18 cellular contexts compared by ENCODE assay signal in genomic region chr15:62835351-62835750, GRCh38.
A peak's percentile ranks its signal among the peaks of the same experiment; 100 is the strongest.
DNase-seq lines count a peak whose midpoint lies in the region; ATAC-seq and TF ChIP-seq lines count a peak whose summit lies in the region.
"Had no signal": no experiment of that assay in that cellular context is flagged by ENCODE, and none has a peak within 500 bp of the region (broad histone marks: within the 10 kb centered on the region; RNA-seq: fewer than 3 reads in every experiment).

No MANE protein-coding gene starts in this region.

- H3K9ac ChIP-seq in mesendoderm (ENCODE audit: low read length): no peak overlapping the region
- H3K9ac ChIP-seq: SK-N-SH had no signal

- no peak overlapping the region for H3K56ac ChIP-seq in mesendoderm (ENCODE audit: low read length)

- H3K27ac ChIP-seq in gastroesophageal sphincter (no peak overlapping the region), mesendoderm (ENCODE audit: low read depth, low read length) (no peak overlapping the region)
- H3K27ac ChIP-seq: PC-9, uterus had no signal

- H2BK15ac ChIP-seq in mesendoderm (replicated peaks; ENCODE audit: low read depth): no peak overlapping the region

- TF ChIP-seq CTCF in gastroesophageal sphincter (IDR thresholded peaks at IDR 0.05): no peak

- ATAC-seq in gastroesophageal sphincter: peak; percentile 31
- ATAC-seq: natural killer cell had no signal

- no peak for TF ChIP-seq EP300 in gastroesophageal sphincter (IDR thresholded peaks at IDR 0.05)

- H3K79me2 ChIP-seq in mesendoderm (ENCODE audit: control insufficient read depth, insufficient read depth, low read length): no peaks in the 10 kb centered on the region

- no peak overlapping the region for H4K8ac ChIP-seq in mesendoderm (ENCODE audit: low read depth, low read length)

- H3K23ac ChIP-seq in mesendoderm (ENCODE audit: low read length): no peak overlapping the region

- no peak overlapping the region for H4K5ac ChIP-seq in mesendoderm (ENCODE audit: low read length)

- H3K79me1 ChIP-seq in mesendoderm (ENCODE audit: low read length): no peaks in the 10 kb centered on the region

- H2AK5ac ChIP-seq in mesendoderm (ENCODE audit: low read length): no peak overlapping the region

- no peak for TF ChIP-seq POLR2A in gastroesophageal sphincter (IDR thresholded peaks at IDR 0.05)

- H3K4me2 ChIP-seq in mesendoderm (ENCODE audit: low read length): no peak overlapping the region
- H3K4me2 ChIP-seq: PC-9, SK-N-SH, smooth muscle cell had no signal

- H3K27me3 ChIP-seq in gastroesophageal sphincter: no peaks in the 10 kb centered on the region
- no peaks in the 10 kb centered on the region for H3K27me3 ChIP-seq in mesendoderm (ENCODE audit: insufficient read depth, low read length, poor library complexity)
- H3K27me3 ChIP-seq: uterus had no signal

- H3K9me3 ChIP-seq in gastroesophageal sphincter: no peaks in the 10 kb centered on the region
- H3K9me3 ChIP-seq: HAP-1, SK-N-SH, uterus had no signal

- H3K4me3 ChIP-seq in gastroesophageal sphincter: no peak overlapping the region
- no peak overlapping the region for H3K4me3 ChIP-seq in mesendoderm (ENCODE audit: low read length)
- H3K4me3 ChIP-seq: HAP-1, PC-9, smooth muscle cell, uterus had no signal

- H3K18ac ChIP-seq in mesendoderm (ENCODE audit: low read length): no peak overlapping the region

- peak; percentile 18 to 30 for DNase-seq in AML-193 (lab: John Stamatoyannopoulos, UW)
- peak; percentile 50 for DNase-seq in amniotic epithelial cell (ENCODE audit: low read depth)
- peak; percentile 60 for DNase-seq in mesendoderm
- no peak for DNase-seq in stimulated activated CD4-positive, alpha-beta T cell treated with anti-CD3 and anti-CD28 coated beads, Interleukin-12 subunit alpha, Interleukin-12 subunit beta, amount 100 ng/mL, for 4 hours
- no peak for DNase-seq in NCI-H146 (lab: John Stamatoyannopoulos, UW)
- no peak for DNase-seq in DMS153 (lab: John Stamatoyannopoulos, UW)
- DNase-seq in DMS153 treated with DMSO at 0.1 percent for 48 hours (lab: John Stamatoyannopoulos, UW; ENCODE audit: unreplicated experiment): no peak
- DNase-seq: natural killer cell, NCI-H1694 treated with DMSO at 0.1 percent for 48 hours, NCI-H345, posterior cingulate gyrus, SK-N-SH, T1000, uterus had no signal

- H3K36me3 ChIP-seq in gastroesophageal sphincter (peaks cover 0 to 85% of the 10 kb centered on the region in 2 donors), mesendoderm (ENCODE audit: control insufficient read depth, insufficient read depth, low read length) (no peaks in the 10 kb centered on the region)
- H3K36me3 ChIP-seq: uterus had no signal

- no peak overlapping the region for H3K4ac ChIP-seq in mesendoderm (ENCODE audit: low read depth, low read length)

- H2BK5ac ChIP-seq in mesendoderm (ENCODE audit: low read length): no peak overlapping the region

- no peaks in the 10 kb centered on the region for H3K4me1 ChIP-seq in gastroesophageal sphincter
- H3K4me1 ChIP-seq in mesendoderm (ENCODE audit: control insufficient read depth, low read depth, low read length): no peaks in the 10 kb centered on the region
- H3K4me1 ChIP-seq: HAP-1, uterus had no signal

- WGBS in gastroesophageal sphincter (ENCODE audit: low coverage in 1 of 2), 2 donors: 50 to 90% methylated on average over 3 to 6 of the region's 8 CpGs
- WGBS in mesendoderm (ENCODE audit: extremely low coverage, insufficient coverage, low lambda C conversion rate): no CpG with 5 or more reads among the region's 8 CpGs

- H2BK120ac ChIP-seq in mesendoderm (ENCODE audit: low read depth, low read length): no peak overlapping the region

Comparison
In these comparisons a context has a peak if more than half of its experiments do, and no peak if none do; other contexts are left out.
1. DNase-seq: peak in AML-193 (2 of 2), amniotic epithelial cell (single experiment) and mesendoderm (single experiment); none in stimulated activated CD4-positive, alpha-beta T cell treated with anti-CD3 and anti-CD28 coated beads, Interleukin-12 subunit alpha, Interleukin-12 subunit beta, amount 100 ng/mL, for 4 hours (single experiment), NCI-H146 (single experiment), DMS153 (single experiment) and DMS153 treated with DMSO at 0.1 percent for 48 hours (single experiment).